24 cellular contexts compared by ENCODE assay signal in the genomic region with DNA sequence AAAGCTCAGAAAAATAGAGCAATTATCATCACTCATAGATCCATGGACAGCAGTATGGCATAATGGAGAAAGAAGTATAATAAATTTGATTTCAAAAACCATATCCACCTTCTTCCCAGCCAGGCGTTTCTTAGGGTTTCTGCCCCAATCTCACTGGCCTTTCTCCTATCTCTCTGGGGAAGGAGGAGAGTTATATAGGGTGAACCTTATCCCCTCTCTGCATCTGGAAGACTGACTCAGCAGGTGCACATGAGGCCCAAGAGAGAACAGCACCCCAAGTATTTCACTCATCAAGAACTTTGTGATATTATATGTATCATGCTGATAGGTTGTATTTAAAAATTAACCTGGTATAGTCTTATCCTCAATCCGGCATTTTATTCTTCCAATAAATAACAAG.
"Had no signal": no experiment of that assay in that cellular context is flagged by ENCODE, and none has a peak within 500 bp of the region (broad histone marks: within the 10 kb centered on the region; RNA-seq: fewer than 3 reads in every experiment).

No MANE protein-coding gene starts in this region.

- H3K4me3 Mint-ChIP-seq: effector memory CD8-positive, alpha-beta T cell; memory B cell; nephron; neural progenitor cell; stimulated activated memory B cell treated with anti-CD40 and anti-IgM and Interleukin-4, amounts not matched to agents 10 μg/mL and 1 μg/mL and 100 μg/mL, for 72 hours; type B pancreatic cell had no signal

- H3K4me1 ChIP-seq: neural progenitor cell, parathyroid adenoma, psoas muscle had no signal

- H3K27me3 Mint-ChIP-seq: effector memory CD8-positive, alpha-beta T cell; memory B cell; stimulated activated memory B cell treated with anti-CD40 and anti-IgM and Interleukin-4, amounts not matched to agents 10 μg/mL and 1 μg/mL and 100 μg/mL, for 72 hours; type B pancreatic cell had no signal

- H3K27me3 ChIP-seq: neural progenitor cell, sigmoid colon, spleen, testis, tibial artery had no signal

- H3K36me3 ChIP-seq: neural progenitor cell, sigmoid colon, spleen, tibial artery had no signal

- FAIRE-seq: endometrium, frontal cortex, keratinocyte, urothelium cell line had no signal

- H3K9me3 Mint-ChIP-seq: effector memory CD8-positive, alpha-beta T cell; memory B cell; nephron; neural progenitor cell; stimulated activated memory B cell treated with anti-CD40 and anti-IgM and Interleukin-4, amounts not matched to agents 10 μg/mL and 1 μg/mL and 100 μg/mL, for 72 hours; type B pancreatic cell had no signal

- DNase-seq: effector memory CD8-positive, alpha-beta T cell; head of caudate nucleus; left ventricle myocardium superior; psoas muscle; right cardiac atrium; sigmoid colon; spleen; stimulated activated CD4-positive, alpha-beta T cell treated with anti-CD3 and anti-CD28 coated beads, Interleukin-4, amount 100 ng/mL, for 4 hours; stimulated activated naive CD8-positive, alpha-beta T cell treated with anti-CD3 and anti-CD28 coated beads, Interleukin-15, Interleukin-2, amounts not matched to agents 100 U/mL and 50 U/mL, for 24 hours; substantia nigra; testis; tibial artery had no signal

- H3K4me3 ChIP-seq: coronary artery, lung, neural progenitor cell, psoas muscle, sigmoid colon, spleen, testis, tibial artery had no signal

- H3K27ac Mint-ChIP-seq: effector memory CD8-positive, alpha-beta T cell; memory B cell; nephron; stimulated activated memory B cell treated with anti-CD40 and anti-IgM and Interleukin-4, amounts not matched to agents 10 μg/mL and 1 μg/mL and 100 μg/mL, for 72 hours; type B pancreatic cell had no signal

- H3K27ac ChIP-seq: coronary artery, neural progenitor cell, parathyroid adenoma, psoas muscle, sigmoid colon, spleen, testis, tibial artery had no signal

- H3K9me3 ChIP-seq: psoas muscle, sigmoid colon, spleen, testis, tibial artery had no signal

- H3K36me3 Mint-ChIP-seq: memory B cell; neural progenitor cell; stimulated activated memory B cell treated with anti-CD40 and anti-IgM and Interleukin-4, amounts not matched to agents 10 μg/mL and 1 μg/mL and 100 μg/mL, for 72 hours; type B pancreatic cell had no signal
